ENCODE assay signal across 8 cellular contexts in genomic region chr12:77324763-77325468, GRCh38.
DNase-seq lines count a peak whose midpoint lies in the region; ATAC-seq and TF ChIP-seq lines count a peak whose summit lies in the region.

No MANE protein-coding gene starts in this region.

- TF ChIP-seq CTCF in brain (conservative IDR thresholded peaks at IDR 0.05) (peak; percentile 22 to 61), retinal pigment epithelial cell (conservative IDR thresholded peaks at IDR 0.05; ENCODE audit: low read depth, low read length) (peak; percentile 48)

- H3K36me3 ChIP-seq in ES-I3 (ENCODE audit: insufficient read depth, low read length) (no peaks in the 10 kb centered on the region), NT2/D1 (ENCODE audit: insufficient read depth, insufficient read length, low read length) (no peaks in the 10 kb centered on the region), iPS-15b (ENCODE audit: control insufficient read depth, insufficient read depth, low read length) (no peaks in the 10 kb centered on the region)

- no peaks in the 10 kb centered on the region for H3K36me3 Mint-ChIP-seq in brain

- peaks cover 11% of the 10 kb centered on the region for H3K27me3 Mint-ChIP-seq in brain

- H3K4me1 Mint-ChIP-seq in brain, result peaks cover 48% of the 10 kb centered on the region

- peaks cover 39% of the 10 kb centered on the region for H3K27me3 ChIP-seq in NT2/D1 (ENCODE audit: insufficient read depth, insufficient read length)
- peaks cover 31% of the 10 kb centered on the region for H3K27me3 ChIP-seq in iPS-15b (ENCODE audit: control insufficient read depth, insufficient read depth, low read length)

- ATAC-seq in GM21390 (IDR thresholded peaks at IDR 0.05; ENCODE audit: unreplicated experiment), result peak; percentile 96

- H3K4me3 ChIP-seq in NT2/D1 (ENCODE audit: insufficient read length, low read depth), result peak overlapping the region; percentile 47
- H3K4me3 ChIP-seq in iPS-15b (ENCODE audit: low read depth, low read length), result peak overlapping the region; percentile 77
- peak overlapping the region; percentile 69 for H3K4me3 ChIP-seq in retinal pigment epithelial cell (ENCODE audit: low read length)

- H3K4me3 Mint-ChIP-seq in brain, result peak overlapping the region; percentile 93 to 98 (median 95)

- H3K4me1 ChIP-seq in ES-I3 (ENCODE audit: insufficient read depth, low read length) (no peaks in the 10 kb centered on the region; the same call in 1 of the 2 replicates), NT2/D1 (ENCODE audit: insufficient read depth, insufficient read length) (no peaks in the 10 kb centered on the region), iPS-15b (ENCODE audit: control insufficient read depth, insufficient read depth, low read length) (peaks cover 3% of the 10 kb centered on the region)

- no peaks in the 10 kb centered on the region for H3K9me3 ChIP-seq in ES-I3 (ENCODE audit: control insufficient read depth, insufficient read depth, low read length)
- H3K9me3 ChIP-seq in NT2/D1 (ENCODE audit: insufficient read depth, low read length), result no peaks in the 10 kb centered on the region
- H3K9me3 ChIP-seq in iPS-15b (ENCODE audit: control insufficient read depth, insufficient read depth, low read length), result no peaks in the 10 kb centered on the region

- H3K9ac ChIP-seq in ES-I3 (ENCODE audit: low read depth, low read length) (peak overlapping the region; percentile 77; the same call in 1 of the 2 replicates), NT2/D1 (ENCODE audit: insufficient read length, low read depth) (peak overlapping the region; percentile 65), iPS-15b (ENCODE audit: low read depth, low read length) (no peak overlapping the region)

- DNase-seq in HK-2 (ENCODE audit: unreplicated experiment), result peak; percentile 69
- peak; percentile 72 for DNase-seq in NT2/D1 (ENCODE audit: low read depth, low spot score)
- no peak for DNase-seq in retinal pigment epithelial cell (ENCODE audit: low read depth)
- DNase-seq in central memory CD4-positive, alpha-beta T cell, result no peak

- H3K27ac Mint-ChIP-seq in brain, result peak overlapping the region; percentile 89 to 98 (median 96)

- no peaks in the 10 kb centered on the region for H3K9me3 Mint-ChIP-seq in brain

Comparison
In these comparisons a context has a peak if more than half of its experiments do, and no peak if none do; other contexts are left out.
1. DNase-seq: peak in HK-2 (single experiment) and NT2/D1 (single experiment); none in retinal pigment epithelial cell (single experiment) and central memory CD4-positive, alpha-beta T cell (single experiment).
2. Peak in every context shown above with its lines, with median percentiles within 50 percentile points of each other: H3K4me3 ChIP-seq.